1 cellular context compared by ENCODE assay signal in the genomic region with DNA sequence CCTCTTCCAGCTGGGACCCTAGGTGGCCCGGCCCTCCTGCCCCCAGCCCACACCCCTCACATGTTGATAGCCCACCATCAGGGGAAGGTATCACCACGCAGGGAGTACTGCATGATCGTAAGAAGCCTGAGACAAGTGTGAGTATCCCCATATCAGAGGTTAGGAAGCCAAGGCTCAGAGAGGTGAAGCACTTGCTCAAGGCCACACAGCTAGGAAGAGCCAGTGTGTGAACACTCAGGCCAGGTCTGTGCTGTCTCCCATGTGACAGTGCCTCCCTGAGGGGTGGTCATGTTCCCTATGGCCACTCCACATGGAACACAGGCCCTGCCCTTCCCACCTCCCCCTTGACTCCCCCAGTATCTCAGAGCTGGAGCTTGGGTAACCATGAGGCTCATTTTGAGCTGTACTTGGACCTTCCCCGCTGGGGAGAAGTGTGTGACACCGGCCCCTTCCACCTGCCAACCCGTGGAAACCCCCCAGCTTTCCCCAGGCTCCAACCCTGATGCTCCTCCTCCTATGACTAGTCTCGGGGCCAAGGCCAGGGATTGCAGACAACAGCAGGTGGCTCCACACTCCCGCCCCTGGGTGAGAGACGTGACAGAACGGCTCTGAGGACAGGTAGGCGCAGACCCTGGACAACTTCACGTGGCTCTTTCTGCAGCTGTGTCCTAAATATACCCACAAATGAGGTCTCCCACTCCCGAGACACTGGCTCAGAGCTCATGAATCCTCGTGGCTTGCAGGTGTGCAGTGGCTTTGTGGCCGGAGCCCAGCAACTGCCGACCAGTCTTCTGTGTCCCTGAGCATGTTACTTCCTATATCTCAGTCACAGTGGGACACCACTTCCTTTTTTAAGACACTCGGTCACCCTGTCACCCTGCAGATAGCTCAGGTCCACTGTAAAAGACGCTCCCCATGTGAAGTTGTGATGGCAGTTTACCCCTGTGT.
TF ChIP-seq lines count a peak whose summit lies in the region.

No MANE protein-coding gene starts in this region.

TF ChIP-seq in GM12878, 131 proteins besides CTCF, POLR2A, EP300 and RAD21 (continued from another document and continues in another):
- no peak for TF ChIP-seq E4F1 (IDR thresholded peaks at IDR 0.05; ENCODE audit: borderline replicate concordance, partially characterized antibody)
- TF ChIP-seq CEBPZ (IDR thresholded peaks at IDR 0.05; ENCODE audit: low read depth, low read length): no peak
- TF ChIP-seq NRF1 (conservative IDR thresholded peaks at IDR 0.05; ENCODE audit: low read depth, low read length): no peak
- TF ChIP-seq STAT3 (IDR thresholded peaks at IDR 0.05; ENCODE audit: low read depth, low read length): no peak
- TF ChIP-seq DPF2 (IDR thresholded peaks at IDR 0.05): peak; percentile 94; the same call in 1 of the 2 replicates
- TF ChIP-seq SRF (IDR thresholded peaks at IDR 0.05; ENCODE audit: low read depth in 2 of 2, low read length in 2 of 2): no peak; a peak in 1 of 4 replicates
- no peak for TF ChIP-seq WRNIP1 (IDR thresholded peaks at IDR 0.05; ENCODE audit: borderline replicate concordance, low read depth, low read length)
- TF ChIP-seq RFX5 (IDR thresholded peaks at IDR 0.05; ENCODE audit: low read depth, low read length): peak; percentile 59; the same call in 1 of the 2 replicates
- TF ChIP-seq PAX5 (IDR thresholded peaks at IDR 0.05; ENCODE audit: borderline replicate concordance, low read depth, low read length): 0 out of 2 replicates have a peak, but pooled peaks have one; percentile 68
- no peak for TF ChIP-seq E2F8 (IDR thresholded peaks at IDR 0.05; ENCODE audit: low read depth, partially characterized antibody)
- TF ChIP-seq ATF7 (IDR thresholded peaks at IDR 0.05; ENCODE audit: low read depth): peak; percentile 92
- TF ChIP-seq MTA3 (IDR thresholded peaks at IDR 0.05; ENCODE audit: borderline replicate concordance, low read length): peak; percentile 71; the same call in 1 of the 2 replicates
- TF ChIP-seq PML (IDR thresholded peaks at IDR 0.05; ENCODE audit: low read length): no peak; the same call in 1 of the 2 replicates
- TF ChIP-seq CREM (IDR thresholded peaks at IDR 0.05; ENCODE audit: low read depth): peak; percentile 48; the same call in 1 of the 2 replicates
- TF ChIP-seq NKRF (conservative IDR thresholded peaks at IDR 0.05): peak; percentile 60; the same call in 1 of the 2 replicates
- peak; percentile 12; the same call in 1 of the 2 replicates for TF ChIP-seq ZNF384 (IDR thresholded peaks at IDR 0.05; ENCODE audit: borderline replicate concordance, low read depth, low read length)
- TF ChIP-seq, protein P1, sequence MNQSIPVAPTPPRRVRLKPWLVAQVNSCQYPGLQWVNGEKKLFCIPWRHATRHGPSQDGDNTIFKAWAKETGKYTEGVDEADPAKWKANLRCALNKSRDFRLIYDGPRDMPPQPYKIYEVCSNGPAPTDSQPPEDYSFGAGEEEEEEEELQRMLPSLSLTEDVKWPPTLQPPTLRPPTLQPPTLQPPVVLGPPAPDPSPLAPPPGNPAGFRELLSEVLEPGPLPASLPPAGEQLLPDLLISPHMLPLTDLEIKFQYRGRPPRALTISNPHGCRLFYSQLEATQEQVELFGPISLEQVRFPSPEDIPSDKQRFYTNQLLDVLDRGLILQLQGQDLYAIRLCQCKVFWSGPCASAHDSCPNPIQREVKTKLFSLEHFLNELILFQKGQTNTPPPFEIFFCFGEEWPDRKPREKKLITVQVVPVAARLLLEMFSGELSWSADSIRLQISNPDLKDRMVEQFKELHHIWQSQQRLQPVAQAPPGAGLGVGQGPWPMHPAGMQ (IDR thresholded peaks at IDR 0.05; ENCODE audit: borderline replicate concordance): no peak
- TF ChIP-seq CBX3 (IDR thresholded peaks at IDR 0.05; ENCODE audit: borderline replicate concordance, low read depth): no peak
- no peak for TF ChIP-seq KDM1A (IDR thresholded peaks at IDR 0.05; ENCODE audit: borderline replicate concordance)
- TF ChIP-seq, protein P2, sequence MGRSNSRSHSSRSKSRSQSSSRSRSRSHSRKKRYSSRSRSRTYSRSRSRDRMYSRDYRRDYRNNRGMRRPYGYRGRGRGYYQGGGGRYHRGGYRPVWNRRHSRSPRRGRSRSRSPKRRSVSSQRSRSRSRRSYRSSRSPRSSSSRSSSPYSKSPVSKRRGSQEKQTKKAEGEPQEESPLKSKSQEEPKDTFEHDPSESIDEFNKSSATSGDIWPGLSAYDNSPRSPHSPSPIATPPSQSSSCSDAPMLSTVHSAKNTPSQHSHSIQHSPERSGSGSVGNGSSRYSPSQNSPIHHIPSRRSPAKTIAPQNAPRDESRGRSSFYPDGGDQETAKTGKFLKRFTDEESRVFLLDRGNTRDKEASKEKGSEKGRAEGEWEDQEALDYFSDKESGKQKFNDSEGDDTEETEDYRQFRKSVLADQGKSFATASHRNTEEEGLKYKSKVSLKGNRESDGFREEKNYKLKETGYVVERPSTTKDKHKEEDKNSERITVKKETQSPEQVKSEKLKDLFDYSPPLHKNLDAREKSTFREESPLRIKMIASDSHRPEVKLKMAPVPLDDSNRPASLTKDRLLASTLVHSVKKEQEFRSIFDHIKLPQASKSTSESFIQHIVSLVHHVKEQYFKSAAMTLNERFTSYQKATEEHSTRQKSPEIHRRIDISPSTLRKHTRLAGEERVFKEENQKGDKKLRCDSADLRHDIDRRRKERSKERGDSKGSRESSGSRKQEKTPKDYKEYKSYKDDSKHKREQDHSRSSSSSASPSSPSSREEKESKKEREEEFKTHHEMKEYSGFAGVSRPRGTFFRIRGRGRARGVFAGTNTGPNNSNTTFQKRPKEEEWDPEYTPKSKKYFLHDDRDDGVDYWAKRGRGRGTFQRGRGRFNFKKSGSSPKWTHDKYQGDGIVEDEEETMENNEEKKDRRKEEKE (IDR thresholded peaks at IDR 0.05): no peak
- TF ChIP-seq USF1 (IDR thresholded peaks at IDR 0.05; ENCODE audit: borderline replicate concordance, extremely low read length, insufficient read depth, low read depth, low read length): no peak
- TF ChIP-seq ASH2L (IDR thresholded peaks at IDR 0.05; ENCODE audit: borderline replicate concordance, low read depth): no peak
- peak; percentile 35; the same call in 1 of the 2 replicates for TF ChIP-seq TAF1 (IDR thresholded peaks at IDR 0.05; ENCODE audit: borderline replicate concordance, low read depth, low read length)
- TF ChIP-seq SREBF1 (IDR thresholded peaks at IDR 0.05; ENCODE audit: low read length): no peak
- TF ChIP-seq NR2C2 (IDR thresholded peaks at IDR 0.05; ENCODE audit: borderline replicate concordance, control insufficient read depth, insufficient read length, low read depth): no peak
- peak; percentile 50; the same call in 1 of the 2 replicates for TF ChIP-seq POLR2AphosphoS5 (IDR thresholded peaks at IDR 0.05; ENCODE audit: low read length)
- peak; percentile 96 for TF ChIP-seq ZNF687 (IDR thresholded peaks at IDR 0.05)
- TF ChIP-seq YY1 (IDR thresholded peaks at IDR 0.05; ENCODE audit: low read depth, low read length): peak; percentile 53
- TF ChIP-seq FOXK2 (IDR thresholded peaks at IDR 0.05): peak; percentile 27; the same call in 1 of the 2 replicates
- TF ChIP-seq SREBF2 (IDR thresholded peaks at IDR 0.05; ENCODE audit: low read length): no peak
